In the genomic region with DNA sequence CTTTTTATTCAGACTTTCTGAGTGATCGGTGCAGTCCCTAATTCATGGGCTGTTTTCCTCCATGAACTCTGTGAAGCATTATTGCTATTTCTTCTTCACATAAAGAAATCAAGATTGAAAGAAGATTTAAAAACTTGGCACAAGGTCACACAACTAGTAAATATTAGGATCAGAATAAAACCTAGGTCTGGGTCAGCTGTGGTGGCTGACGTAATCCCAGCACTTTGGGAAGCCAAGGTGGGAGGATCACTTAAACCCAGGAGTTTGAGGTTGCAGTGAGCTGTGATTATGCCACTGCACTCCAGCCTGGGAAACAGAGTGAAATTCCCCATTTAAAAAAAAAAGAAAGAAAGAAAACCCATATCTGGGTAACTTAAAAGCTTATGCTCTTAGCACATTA, we compare ENCODE assay signal across 11 cellular contexts. TPM values are rescaled to one million over a fixed set of nuclear protein-coding genes. Genes with fewer than 3 reads are reported as not detected.
DNase-seq lines count a peak whose midpoint lies in the region; ATAC-seq, FAIRE-seq and TF ChIP-seq lines count a peak whose summit lies in the region.
"Had no signal": no experiment of that assay in that cellular context is flagged by ENCODE, and none has a peak within 500 bp of the region (broad histone marks: within the 10 kb centered on the region; RNA-seq: fewer than 3 reads in every experiment).

No MANE protein-coding gene starts in this region.

- no peak overlapping the region for H2BK5ac ChIP-seq in mesenchymal stem cell (ENCODE audit: low read depth, low read length, poor library complexity, severe bottlenecking)

- intact Hi-C loops in HepG2 (cut with micrococcal nuclease; ENCODE audit: unreplicated experiment) (loop anchor here (5.0 kb wide), 1 partner anchor 64 kb away; no protein-coding TSS in a partner anchor), right lobe of liver (cut with DNase I) (no loop called here)

- TF ChIP-seq POLR2A in HepG2 (IDR thresholded peaks at IDR 0.05; ENCODE audit: insufficient read depth in 1 of 2, low read depth in 2 of 2, low read length in 2 of 2) (no peak), right lobe of liver (IDR thresholded peaks at IDR 0.05) (no peak)

- no peak overlapping the region for H2BK15ac ChIP-seq in mesenchymal stem cell (ENCODE audit: low read depth, poor library complexity, severe bottlenecking)

- H2AFZ ChIP-seq in HepG2 (ENCODE audit: low read length) (no peak overlapping the region), mesenchymal stem cell (ENCODE audit: low read depth, low read length) (no peak overlapping the region)

- no peak overlapping the region for H4K8ac ChIP-seq in mesenchymal stem cell (ENCODE audit: low read length)

- no peak overlapping the region for H4K91ac ChIP-seq in mesenchymal stem cell (ENCODE audit: low read length)

- TF ChIP-seq CTCF in HepG2 (CRISPR knock-in tag; IDR thresholded peaks at IDR 0.05) (no peak), right lobe of liver (IDR thresholded peaks at IDR 0.05) (no peak)

- no peak for TF ChIP-seq EP300 in HepG2 (IDR thresholded peaks at IDR 0.05; ENCODE audit: low read depth in 2 of 2, low read length in 2 of 2)
- no peak for TF ChIP-seq EP300 in HepG2 (CRISPR knock-in tag; IDR thresholded peaks at IDR 0.05; ENCODE audit: borderline replicate concordance)

- no peak overlapping the region for H2AK5ac ChIP-seq in mesenchymal stem cell (ENCODE audit: low read length, severe bottlenecking)

- H3K4me3 ChIP-seq in HepG2 (replicated peaks in 1 of 3; ENCODE audit: insufficient read depth in 1 of 3, low read depth in 2 of 3, low read length in 3 of 3): peak overlapping the region in 1 of 3 experiments; percentile 99; a peak in 2 of 6 replicates
- no peak overlapping the region for H3K4me3 ChIP-seq in right lobe of liver
- no peak overlapping the region for H3K4me3 ChIP-seq in adipocyte (ENCODE audit: low read length)
- peak overlapping the region in 1 of 2 experiments; percentile 97 for H3K4me3 ChIP-seq in mesenchymal stem cell (ENCODE audit: insufficient read depth in 1 of 2, low read depth in 1 of 2, low read length in 2 of 2)

- peaks cover 12 to 34% of the 10 kb centered on the region in 2 experiments for H3K36me3 ChIP-seq in HepG2 (replicated peaks in 1 of 2; ENCODE audit: control insufficient read depth in 1 of 2, insufficient read depth in 2 of 2, low read length in 2 of 2)
- H3K36me3 ChIP-seq in right lobe of liver: peaks cover 0 to 23% (median 8%) of the 10 kb centered on the region in 4 donors
- H3K36me3 ChIP-seq in adipocyte (ENCODE audit: control insufficient read depth, insufficient read depth, low read length, severe bottlenecking): peaks cover 37% of the 10 kb centered on the region
- H3K36me3 ChIP-seq in mesenchymal stem cell (ENCODE audit: control insufficient read depth in 1 of 2, insufficient read depth in 2 of 2, low read depth in 1 of 2, low read length in 2 of 2): peaks cover 15 to 43% of the 10 kb centered on the region in 2 experiments

- H3K9me3 ChIP-seq in HepG2 (ENCODE audit: low read length) (no peaks in the 10 kb centered on the region), right lobe of liver (no peaks in the 10 kb centered on the region), adipocyte (ENCODE audit: control insufficient read depth, low read length) (no peaks in the 10 kb centered on the region), mesenchymal stem cell (ENCODE audit: control insufficient read depth, low read length) (no peaks in the 10 kb centered on the region)
- H3K9me3 ChIP-seq: spleen had no signal

- no peaks in the 10 kb centered on the region; the same call in 1 of the 2 replicates for H4K20me1 ChIP-seq in HepG2 (ENCODE audit: insufficient read depth, low read length)

- DNase-seq in HepG2 (ENCODE audit: low spot score) (no peak), right lobe of liver (no peak), adipocyte (ENCODE audit: low read depth) (no peak), mesenchymal stem cell (no peak), NCI-H2227 (lab: John Stamatoyannopoulos, UW; ENCODE audit: unreplicated experiment) (no peak), MV-4-11 (lab: John Stamatoyannopoulos, UW) (no peak)
- no peak for DNase-seq in activated CD8-positive, alpha-beta memory T cell treated with anti-CD3 and anti-CD28 coated beads for 24 hours
- DNase-seq: activated naive CD8-positive, alpha-beta T cell treated with anti-CD3 and anti-CD28 coated beads, Interleukin-2, amount 50 U/mL, for 24 hours; OCI-M1; spleen had no signal

- CTCF ChIA-PET in HepG2 (lab: Yijun Ruan, JAX; ENCODE audit: low intra/inter-chr PET ratio, low total read pairs): no interaction called here

- H3K4me2 ChIP-seq in HepG2 (ENCODE audit: low read depth, low read length) (peak overlapping the region; percentile 98), mesenchymal stem cell (ENCODE audit: low read length, poor library complexity, severe bottlenecking) (peak overlapping the region; percentile 72)

- no peak overlapping the region for H3K18ac ChIP-seq in mesenchymal stem cell (ENCODE audit: low read depth in 1 of 2, low read length in 2 of 2)

- in situ Hi-C loops in HepG2 (cut with HindIII; ENCODE audit: extremely low pct_ligation_motif_present, low pct_unique_long_range_greater_than_20kb): no loop called here

- H3K4me1 ChIP-seq in HepG2 (ENCODE audit: insufficient read depth, low read length) (peaks cover 17% of the 10 kb centered on the region), right lobe of liver (peaks cover 0 to 8% (median 3%) of the 10 kb centered on the region in 4 donors), adipocyte (ENCODE audit: control insufficient read depth, insufficient read depth, low read length) (peaks cover 15% of the 10 kb centered on the region), mesenchymal stem cell (ENCODE audit: control insufficient read depth, insufficient read depth, low read depth, low read length) (no peaks in the 10 kb centered on the region)

- H3K9ac ChIP-seq in HepG2 (ENCODE audit: insufficient read depth, low read depth, low read length): no peak overlapping the region; the same call in 1 of the 2 replicates
- peak overlapping the region; percentile 89 for H3K9ac ChIP-seq in adipocyte (ENCODE audit: low read length)
- H3K9ac ChIP-seq in mesenchymal stem cell (ENCODE audit: low read length): peak overlapping the region; percentile 95

- no peak overlapping the region for H3K14ac ChIP-seq in mesenchymal stem cell (ENCODE audit: low read length in 2 of 2)

- H3K79me1 ChIP-seq in mesenchymal stem cell (replicated peaks; ENCODE audit: low read length, poor library complexity, severe bottlenecking): peaks cover 20% of the 10 kb centered on the region

- H3K27me3 ChIP-seq in HepG2 (ENCODE audit: control insufficient read depth in 1 of 2, insufficient read depth in 2 of 2, low read length in 2 of 2) (no peaks in the 10 kb centered on the region; a peak in 1 of 5 replicates), right lobe of liver (no peaks in the 10 kb centered on the region), adipocyte (replicated peaks; ENCODE audit: control insufficient read depth, insufficient read depth, low read length) (peaks cover 4% of the 10 kb centered on the region), mesenchymal stem cell (ENCODE audit: control insufficient read depth in 1 of 2, insufficient read depth in 1 of 2, low read length in 2 of 2) (no peaks in the 10 kb centered on the region)

- POLR2A ChIA-PET in HepG2 (lab: Yijun Ruan, JAX): interaction anchor here (0.7 to 2.5 kb wide), 3 partner anchors 8 to 85 kb away, joined by 3 to 8 read pairs (median 6); a partner anchor contains a TSS

- no peak overlapping the region for H3K4ac ChIP-seq in mesenchymal stem cell (ENCODE audit: low read depth in 1 of 2, low read length in 2 of 2)

- peaks cover 10% of the 10 kb centered on the region for H3K79me2 ChIP-seq in HepG2 (ENCODE audit: insufficient read depth, low read length)

- FAIRE-seq in HepG2 (lab: Jason Lieb, UNC): no peak

- no peak overlapping the region for H2BK120ac ChIP-seq in mesenchymal stem cell (ENCODE audit: low read depth, low read length)

- no peak for TF ChIP-seq RAD21 in HepG2 (CRISPR knock-in tag; IDR thresholded peaks at IDR 0.05)

- no TSS peak for BruUV-seq in HepG2 (replicated peaks; lab: Mats Ljungman, UMichigan)

- ATAC-seq in HepG2 (no peak), right lobe of liver (no peak), HG03520 (IDR thresholded peaks at IDR 0.05; ENCODE audit: unreplicated experiment) (no peak)
- ATAC-seq: activated naive CD8-positive, alpha-beta T cell treated with anti-CD3 and anti-CD28 coated beads, Interleukin-2, amount 50 U/mL, for 24 hours had no signal

- H2BK12ac ChIP-seq in mesenchymal stem cell (ENCODE audit: low read length in 2 of 2): no peak overlapping the region

- 95% methylated on average over 2 of the region's 2 CpGs for WGBS in HepG2 (ENCODE audit: low lambda C conversion rate)
- WGBS in right lobe of liver (ENCODE audit: insufficient coverage, low coverage, low lambda C conversion rate, missing lambda C conversion rate): 91% methylated on average over 2 of the region's 2 CpGs
- WGBS in mesenchymal stem cell: no CpG with 5 or more reads among the region's 2 CpGs

- no peak overlapping the region for H3K23ac ChIP-seq in mesenchymal stem cell (ENCODE audit: low read length in 2 of 2)

- H3K27ac ChIP-seq in HepG2 (ENCODE audit: extremely low read length, insufficient read depth, low read length) (no peak overlapping the region), right lobe of liver (no peak overlapping the region), mesenchymal stem cell (ENCODE audit: low read length, poor library complexity, severe bottlenecking) (no peak overlapping the region)

RNA-seq across cellular contexts. Expression of a gene that starts 1.4 kb away (rescaled TPM):
- total RNA-seq in HepG2 (2016; rRNA removed; fragmentation: Illumina TruSeq; extraction: Trizol) (17.2 and 17.8 TPM in 2 replicates), right lobe of liver (1 to 10 TPM; 2.0 to 3.9 (median 3.3) TPM)
- total RNA-seq in HepG2 (2016; cell fraction: cytosol; rRNA removed; fragmentation: Illumina TruSeq; extraction: Trizol; ENCODE audit: low read depth): 7.2 and 8.1 TPM in 2 replicates
- 16.5 and 18.3 TPM in 2 replicates for total RNA-seq in HepG2 (2016; cell fraction: insoluble cytoplasmic fraction; rRNA removed; fragmentation: Illumina TruSeq; extraction: Trizol)
- total RNA-seq in HepG2 (2016; cell fraction: membrane; rRNA removed; fragmentation: Illumina TruSeq; extraction: Trizol): 11.7 and 14.0 TPM in 2 replicates
- total RNA-seq in HepG2 (2016; cell fraction: nucleus; rRNA removed; fragmentation: Illumina TruSeq; extraction: Trizol): 17.5 and 19.6 TPM in 2 replicates
- 14.6 and 16.3 TPM in 2 replicates for polyA plus RNA-seq in HepG2 (2011; rRNA removed)
- 7.0 and 11.8 TPM in 2 replicates for polyA plus RNA-seq in HepG2 (2011; cell fraction: cytosol; rRNA removed)
- 15.9 and 27.8 TPM in 2 replicates for polyA plus RNA-seq in HepG2 (2011; cell fraction: nucleus; rRNA removed)
- polyA plus RNA-seq in HepG2 (2012): 9.5 and 12.1 TPM in 2 replicates
- 1.2 and 1.4 TPM in 2 replicates for polyA plus RNA-seq in HepG2 (2016; cell fraction: cytosol; fragmentation: Illumina TruSeq; extraction: Trizol; ENCODE audit: low read depth)
- 13.3 and 14.6 TPM in 2 replicates for polyA plus RNA-seq in HepG2 (2016; cell fraction: insoluble cytoplasmic fraction; fragmentation: Illumina TruSeq; extraction: Trizol; ENCODE audit: low read depth)
- 2.7 and 3.2 TPM in 2 replicates for polyA plus RNA-seq in HepG2 (2016; cell fraction: membrane; fragmentation: Illumina TruSeq; extraction: Trizol; ENCODE audit: low read depth)
- polyA plus RNA-seq in HepG2 (2016; cell fraction: nucleus; fragmentation: Illumina TruSeq; extraction: Trizol; ENCODE audit: insufficient read depth, low read depth): 23.9 and 28.2 TPM in 2 replicates
- polyA minus RNA-seq in HepG2 (2011; rRNA and poly(A)+ RNA removed; ENCODE audit: low replicate concordance): 12.1 and 12.9 TPM in 2 replicates
- polyA minus RNA-seq in HepG2 (2011; cell fraction: cytosol; rRNA and poly(A)+ RNA removed): 6.7 and 7.1 TPM in 2 replicates
- polyA minus RNA-seq in HepG2 (2011; cell fraction: nucleus; rRNA and poly(A)+ RNA removed): 40.9 and 49.9 TPM in 2 replicates
- 6.4 TPM for polyA plus RNA-seq in mesenchymal stem cell (2013, experiment 1 of 2)
- polyA plus RNA-seq in mesenchymal stem cell (2013, experiment 2 of 2): 6.5 TPM

RNA-seq across cellular contexts. Expression of a gene that starts 25.6 kb away (rescaled TPM):
- total RNA-seq in HepG2 (2016; rRNA removed; fragmentation: Illumina TruSeq; extraction: Trizol) (7.8 and 10.2 TPM in 2 replicates), right lobe of liver (1 to 10 TPM; 1.1 to 2.6 (median 2.3) TPM)
- 1.4 and 1.6 TPM in 2 replicates for total RNA-seq in HepG2 (2016; cell fraction: cytosol; rRNA removed; fragmentation: Illumina TruSeq; extraction: Trizol; ENCODE audit: low read depth)
- total RNA-seq in HepG2 (2016; cell fraction: insoluble cytoplasmic fraction; rRNA removed; fragmentation: Illumina TruSeq; extraction: Trizol): 7.5 and 9.4 TPM in 2 replicates
- 3.7 and 5.5 TPM in 2 replicates for total RNA-seq in HepG2 (2016; cell fraction: membrane; rRNA removed; fragmentation: Illumina TruSeq; extraction: Trizol)
- 6.4 and 6.9 TPM in 2 replicates for total RNA-seq in HepG2 (2016; cell fraction: nucleus; rRNA removed; fragmentation: Illumina TruSeq; extraction: Trizol)
- 2.9 and 3.4 TPM in 2 replicates for polyA plus RNA-seq in HepG2 (2011; rRNA removed)
- 2.1 and 2.6 TPM in 2 replicates for polyA plus RNA-seq in HepG2 (2011; cell fraction: cytosol; rRNA removed)
- polyA plus RNA-seq in HepG2 (2011; cell fraction: nucleus; rRNA removed): 3.2 and 3.7 TPM in 2 replicates
- polyA plus RNA-seq in HepG2 (2012): 4.0 and 4.1 TPM in 2 replicates
- 0.36 and 0.46 TPM in 2 replicates for polyA plus RNA-seq in HepG2 (2016; cell fraction: cytosol; fragmentation: Illumina TruSeq; extraction: Trizol; ENCODE audit: low read depth)
- polyA plus RNA-seq in HepG2 (2016; cell fraction: insoluble cytoplasmic fraction; fragmentation: Illumina TruSeq; extraction: Trizol; ENCODE audit: low read depth): 5.8 and 6.2 TPM in 2 replicates
- polyA plus RNA-seq in HepG2 (2016; cell fraction: membrane; fragmentation: Illumina TruSeq; extraction: Trizol; ENCODE audit: low read depth): 1.1 TPM in 2 replicates
- polyA plus RNA-seq in HepG2 (2016; cell fraction: nucleus; fragmentation: Illumina TruSeq; extraction: Trizol; ENCODE audit: insufficient read depth, low read depth): 10.0 and 10.9 TPM in 2 replicates
- 2.8 and 4.2 TPM in 2 replicates for polyA minus RNA-seq in HepG2 (2011; rRNA and poly(A)+ RNA removed; ENCODE audit: low replicate concordance)
- polyA minus RNA-seq in HepG2 (2011; cell fraction: cytosol; rRNA and poly(A)+ RNA removed): 2.3 and 3.3 TPM in 2 replicates
- polyA minus RNA-seq in HepG2 (2011; cell fraction: nucleus; rRNA and poly(A)+ RNA removed): 4.1 and 6.6 TPM in 2 replicates
- 3.2 TPM for polyA plus RNA-seq in mesenchymal stem cell (2013, experiment 1 of 2)
- polyA plus RNA-seq in mesenchymal stem cell (2013, experiment 2 of 2): 3.0 TPM

RNA-seq across cellular contexts. Expression of a gene that starts 32.6 kb away (rescaled TPM):
- total RNA-seq in HepG2 (2016; rRNA removed; fragmentation: Illumina TruSeq; extraction: Trizol) (not detected in 2 replicates), right lobe of liver (1 to 10 TPM in 1 of 6 experiments, under 1 TPM in 5; 0.15 to 1.0 (median 0.36) TPM)
- total RNA-seq in HepG2 (2016; cell fraction: cytosol; rRNA removed; fragmentation: Illumina TruSeq; extraction: Trizol; ENCODE audit: low read depth): not detected in 2 replicates
- total RNA-seq in HepG2 (2016; cell fraction: insoluble cytoplasmic fraction; rRNA removed; fragmentation: Illumina TruSeq; extraction: Trizol): not detected in 2 replicates
- total RNA-seq in HepG2 (2016; cell fraction: membrane; rRNA removed; fragmentation: Illumina TruSeq; extraction: Trizol): not detected in 2 replicates
- total RNA-seq in HepG2 (2016; cell fraction: nucleus; rRNA removed; fragmentation: Illumina TruSeq; extraction: Trizol): 0.31 TPM in 1 of 2 replicates, not detected in the other
- not detected in 2 replicates for polyA plus RNA-seq in HepG2 (2011; rRNA removed)
- polyA plus RNA-seq in HepG2 (2011; cell fraction: cytosol; rRNA removed): not detected in 2 replicates
- not detected in 2 replicates for polyA plus RNA-seq in HepG2 (2011; cell fraction: nucleus; rRNA removed)
- not detected in 2 replicates for polyA plus RNA-seq in HepG2 (2012)
- polyA plus RNA-seq in HepG2 (2016; cell fraction: cytosol; fragmentation: Illumina TruSeq; extraction: Trizol; ENCODE audit: low read depth): not detected in 2 replicates
- polyA plus RNA-seq in HepG2 (2016; cell fraction: insoluble cytoplasmic fraction; fragmentation: Illumina TruSeq; extraction: Trizol; ENCODE audit: low read depth): not detected in 2 replicates
- polyA plus RNA-seq in HepG2 (2016; cell fraction: membrane; fragmentation: Illumina TruSeq; extraction: Trizol; ENCODE audit: low read depth): not detected in 2 replicates
- not detected in 2 replicates for polyA plus RNA-seq in HepG2 (2016; cell fraction: nucleus; fragmentation: Illumina TruSeq; extraction: Trizol; ENCODE audit: insufficient read depth, low read depth)
- polyA minus RNA-seq in HepG2 (2011; rRNA and poly(A)+ RNA removed; ENCODE audit: low replicate concordance): not detected in 2 replicates
- not detected in 2 replicates for polyA minus RNA-seq in HepG2 (2011; cell fraction: cytosol; rRNA and poly(A)+ RNA removed)
- polyA minus RNA-seq in HepG2 (2011; cell fraction: nucleus; rRNA and poly(A)+ RNA removed): not detected in 2 replicates
- polyA plus RNA-seq in mesenchymal stem cell (2013, experiment 1 of 2): not detected
- polyA plus RNA-seq in mesenchymal stem cell (2013, experiment 2 of 2): not detected

RNA-seq across cellular contexts. Expression of a gene that starts 40.5 kb away (rescaled TPM):
- total RNA-seq in HepG2 (2016; rRNA removed; fragmentation: Illumina TruSeq; extraction: Trizol) (15.6 and 18.5 TPM in 2 replicates), right lobe of liver (1 to 10 TPM; 2.7 to 8.1 (median 5.3) TPM)
- 7.2 and 8.7 TPM in 2 replicates for total RNA-seq in HepG2 (2016; cell fraction: cytosol; rRNA removed; fragmentation: Illumina TruSeq; extraction: Trizol; ENCODE audit: low read depth)
- 15.7 and 18.1 TPM in 2 replicates for total RNA-seq in HepG2 (2016; cell fraction: insoluble cytoplasmic fraction; rRNA removed; fragmentation: Illumina TruSeq; extraction: Trizol)
- total RNA-seq in HepG2 (2016; cell fraction: membrane; rRNA removed; fragmentation: Illumina TruSeq; extraction: Trizol): 10.3 and 13.0 TPM in 2 replicates
- 15.2 and 17.4 TPM in 2 replicates for total RNA-seq in HepG2 (2016; cell fraction: nucleus; rRNA removed; fragmentation: Illumina TruSeq; extraction: Trizol)
- polyA plus RNA-seq in HepG2 (2011; rRNA removed): 12.0 and 13.4 TPM in 2 replicates
- 4.9 and 6.6 TPM in 2 replicates for polyA plus RNA-seq in HepG2 (2011; cell fraction: cytosol; rRNA removed)
- polyA plus RNA-seq in HepG2 (2011; cell fraction: nucleus; rRNA removed): 22.8 and 33.1 TPM in 2 replicates
- polyA plus RNA-seq in HepG2 (2012): 10.5 and 11.0 TPM in 2 replicates
- polyA plus RNA-seq in HepG2 (2016; cell fraction: cytosol; fragmentation: Illumina TruSeq; extraction: Trizol; ENCODE audit: low read depth): 1.5 and 1.9 TPM in 2 replicates
- polyA plus RNA-seq in HepG2 (2016; cell fraction: insoluble cytoplasmic fraction; fragmentation: Illumina TruSeq; extraction: Trizol; ENCODE audit: low read depth): 12.7 and 14.4 TPM in 2 replicates
- 3.2 and 3.7 TPM in 2 replicates for polyA plus RNA-seq in HepG2 (2016; cell fraction: membrane; fragmentation: Illumina TruSeq; extraction: Trizol; ENCODE audit: low read depth)
- polyA plus RNA-seq in HepG2 (2016; cell fraction: nucleus; fragmentation: Illumina TruSeq; extraction: Trizol; ENCODE audit: insufficient read depth, low read depth): 22.0 and 24.8 TPM in 2 replicates
- 6.9 and 9.7 TPM in 2 replicates for polyA minus RNA-seq in HepG2 (2011; rRNA and poly(A)+ RNA removed; ENCODE audit: low replicate concordance)
- 4.6 TPM in 2 replicates for polyA minus RNA-seq in HepG2 (2011; cell fraction: cytosol; rRNA and poly(A)+ RNA removed)
- polyA minus RNA-seq in HepG2 (2011; cell fraction: nucleus; rRNA and poly(A)+ RNA removed): 28.1 and 38.9 TPM in 2 replicates
- 6.9 TPM for polyA plus RNA-seq in mesenchymal stem cell (2013, experiment 1 of 2)
- 6.6 TPM for polyA plus RNA-seq in mesenchymal stem cell (2013, experiment 2 of 2)

RNA-seq across cellular contexts. Expression of a gene that starts 54.9 kb away (rescaled TPM):
- total RNA-seq in HepG2 (2016; rRNA removed; fragmentation: Illumina TruSeq; extraction: Trizol): 6.9 and 8.5 TPM in 2 replicates
- 1.3 and 1.9 TPM in 2 replicates for total RNA-seq in HepG2 (2016; cell fraction: cytosol; rRNA removed; fragmentation: Illumina TruSeq; extraction: Trizol; ENCODE audit: low read depth)
- 7.2 and 8.1 TPM in 2 replicates for total RNA-seq in HepG2 (2016; cell fraction: insoluble cytoplasmic fraction; rRNA removed; fragmentation: Illumina TruSeq; extraction: Trizol)
- 3.5 and 4.3 TPM in 2 replicates for total RNA-seq in HepG2 (2016; cell fraction: membrane; rRNA removed; fragmentation: Illumina TruSeq; extraction: Trizol)
- total RNA-seq in HepG2 (2016; cell fraction: nucleus; rRNA removed; fragmentation: Illumina TruSeq; extraction: Trizol): 6.9 and 7.1 TPM in 2 replicates
- polyA plus RNA-seq in HepG2 (2011; rRNA removed): 3.6 and 4.3 TPM in 2 replicates
- polyA plus RNA-seq in HepG2 (2011; cell fraction: cytosol; rRNA removed): 1.8 and 2.8 TPM in 2 replicates
- 4.7 and 6.6 TPM in 2 replicates for polyA plus RNA-seq in HepG2 (2011; cell fraction: nucleus; rRNA removed)
- polyA plus RNA-seq in HepG2 (2012): 3.9 and 4.6 TPM in 2 replicates
- 1.0 and 1.2 TPM in 2 replicates for polyA plus RNA-seq in HepG2 (2016; cell fraction: cytosol; fragmentation: Illumina TruSeq; extraction: Trizol; ENCODE audit: low read depth)
- polyA plus RNA-seq in HepG2 (2016; cell fraction: insoluble cytoplasmic fraction; fragmentation: Illumina TruSeq; extraction: Trizol; ENCODE audit: low read depth): 5.7 and 6.1 TPM in 2 replicates
- 2.3 and 2.4 TPM in 2 replicates for polyA plus RNA-seq in HepG2 (2016; cell fraction: membrane; fragmentation: Illumina TruSeq; extraction: Trizol; ENCODE audit: low read depth)
- polyA plus RNA-seq in HepG2 (2016; cell fraction: nucleus; fragmentation: Illumina TruSeq; extraction: Trizol; ENCODE audit: insufficient read depth, low read depth): 10.1 and 10.5 TPM in 2 replicates
- 2.1 and 5.3 TPM in 2 replicates for polyA minus RNA-seq in HepG2 (2011; rRNA and poly(A)+ RNA removed; ENCODE audit: low replicate concordance)
- polyA minus RNA-seq in HepG2 (2011; cell fraction: cytosol; rRNA and poly(A)+ RNA removed): 1.4 and 2.2 TPM in 2 replicates
- polyA minus RNA-seq in HepG2 (2011; cell fraction: nucleus; rRNA and poly(A)+ RNA removed): 6.2 and 8.1 TPM in 2 replicates
- total RNA-seq in right lobe of liver: 1 to 10 TPM; 1.1 to 2.0 (median 1.3) TPM
- 3.7 TPM for polyA plus RNA-seq in mesenchymal stem cell (2013, experiment 1 of 2)
- 3.8 TPM for polyA plus RNA-seq in mesenchymal stem cell (2013, experiment 2 of 2)
